ENCODE assay signal across 39 cellular contexts in genomic region chr3:54104084-54104483, GRCh38. TPM values are rescaled to one million over a fixed set of nuclear protein-coding genes. Genes with fewer than 3 reads are reported as not detected.
"Had no signal": no experiment of that assay in that cellular context is flagged by ENCODE, and none has a peak within 500 bp of the region (broad histone marks: within the 10 kb centered on the region; RNA-seq: fewer than 3 reads in every experiment).

No MANE protein-coding gene starts in this region.

- H3K4me3 ChIP-seq: adrenal gland, ascending aorta, body of pancreas, breast epithelium, cardiac muscle cell had no signal

- H3K27me3 Mint-ChIP-seq: activated naive CD4-positive, alpha-beta T cell treated with anti-CD3 and anti-CD28 coated beads, Interleukin-2, amount 10 ng/mL, durations not matched to agents 7 days and 5 days; central memory CD8-positive, alpha-beta T cell had no signal

- H3K27ac Mint-ChIP-seq: activated naive CD4-positive, alpha-beta T cell treated with anti-CD3 and anti-CD28 coated beads for 36 hours; activated naive CD4-positive, alpha-beta T cell treated with anti-CD3 and anti-CD28 coated beads, Interleukin-2, amount 10 ng/mL, durations not matched to agents 7 days and 5 days; activated naive CD4-positive, alpha-beta T cell treated with anti-CD3 and anti-CD28 coated beads, Interleukin-2, amount 50 U/mL, for 24 hours; activated naive CD4-positive, alpha-beta T cell treated with anti-CD3 and anti-CD28 coated beads, Interleukin-2, amount 50 U/mL, for 72 hours; activated naive CD8-positive, alpha-beta T cell; activated naive CD8-positive, alpha-beta T cell treated with anti-CD3 and anti-CD28 coated beads for 36 hours; activated naive CD8-positive, alpha-beta T cell treated with anti-CD3 and anti-CD28 coated beads, Interleukin-2, amount 10 ng/mL, durations not matched to agents 7 days and 5 days; activated naive CD8-positive, alpha-beta T cell treated with anti-CD3 and anti-CD28 coated beads, Interleukin-2, amount 50 U/mL, for 24 hours; activated T-cell treated with anti-CD3 and anti-CD28 coated beads, Interleukin-2, amount 50 U/mL, for 24 hours; activated T-cell treated with anti-CD3 and anti-CD28 coated beads, Interleukin-2, amount 50 U/mL, for 72 hours; activated T-helper 1 cell treated with anti-CD3 and anti-CD28 coated beads, Interleukin-12 subunit alpha, Interleukin-12 subunit beta, Interleukin-2, Interleukin-4 antibody, amounts not matched to agents 30 ng/mL and 10 ng/mL and 1 ng/mL, durations not matched to agents 14 hours and 24 hours and 36 hours; activated T-helper 17 cell treated with anti-CD3 and anti-CD28 coated beads, Interleukin-2, amount 50 U/mL, for 72 hours; activated T-helper 2 cell treated with anti-CD3 and anti-CD28 coated beads, Interferon-gamma antibody, Interleukin-2, Interleukin-4, amounts not matched to agents 10 μg/mL and 5 μg/mL and 100 μg/mL, durations not matched to agents 14 hours and 24 hours and 36 hours; brain had no signal

- H3K36me3 ChIP-seq: adrenal gland, ascending aorta, brain microvascular endothelial cell, breast epithelium, cardiac muscle cell had no signal

- H3K4me1 Mint-ChIP-seq: activated naive CD4-positive, alpha-beta T cell treated with anti-CD3 and anti-CD28 coated beads, Interleukin-2, amount 10 ng/mL, durations not matched to agents 7 days and 5 days; activated naive CD4-positive, alpha-beta T cell treated with anti-CD3 and anti-CD28 coated beads, Interleukin-2, amount 50 U/mL, for 24 hours; activated naive CD8-positive, alpha-beta T cell treated with anti-CD3 and anti-CD28 coated beads for 36 hours; activated naive CD8-positive, alpha-beta T cell treated with anti-CD3 and anti-CD28 coated beads, Interleukin-2, amount 10 ng/mL, durations not matched to agents 7 days and 5 days; activated naive CD8-positive, alpha-beta T cell treated with anti-CD3 and anti-CD28 coated beads, Interleukin-2, amount 50 U/mL, for 24 hours; activated T-helper 17 cell treated with anti-CD3 and anti-CD28 coated beads, Interleukin-2, amount 50 U/mL, for 72 hours; brain; central memory CD8-positive, alpha-beta T cell had no signal

- H3K36me3 Mint-ChIP-seq: activated naive CD4-positive, alpha-beta T cell treated with anti-CD3 and anti-CD28 coated beads, Interleukin-2, amount 10 ng/mL, durations not matched to agents 7 days and 5 days; activated naive CD4-positive, alpha-beta T cell treated with anti-CD3 and anti-CD28 coated beads, Interleukin-2, amount 50 U/mL, for 24 hours; activated naive CD8-positive, alpha-beta T cell; activated naive CD8-positive, alpha-beta T cell treated with anti-CD3 and anti-CD28 coated beads for 36 hours; activated naive CD8-positive, alpha-beta T cell treated with anti-CD3 and anti-CD28 coated beads, Interleukin-2, amount 10 ng/mL, durations not matched to agents 7 days and 5 days; brain had no signal

- H3K9me3 ChIP-seq: adrenal gland, ascending aorta, body of pancreas had no signal

- H3K9me3 Mint-ChIP-seq: activated naive CD4-positive, alpha-beta T cell treated with anti-CD3 and anti-CD28 coated beads, Interleukin-2, amount 10 ng/mL, durations not matched to agents 7 days and 5 days; activated naive CD4-positive, alpha-beta T cell treated with anti-CD3 and anti-CD28 coated beads, Interleukin-2, amount 50 U/mL, for 72 hours; activated naive CD8-positive, alpha-beta T cell treated with anti-CD3 and anti-CD28 coated beads, Interleukin-2, amount 10 ng/mL, durations not matched to agents 7 days and 5 days; activated T-cell treated with anti-CD3 and anti-CD28 coated beads, Interleukin-2, amount 50 U/mL, for 24 hours; activated T-cell treated with anti-CD3 and anti-CD28 coated beads, Interleukin-2, amount 50 U/mL, for 72 hours; activated T-helper 1 cell treated with anti-CD3 and anti-CD28 coated beads, Interleukin-12 subunit alpha, Interleukin-12 subunit beta, Interleukin-2, Interleukin-4 antibody, amounts not matched to agents 30 ng/mL and 10 ng/mL and 1 ng/mL, durations not matched to agents 14 hours and 24 hours and 36 hours; activated T-helper 17 cell treated with anti-CD3 and anti-CD28 coated beads, Interleukin-2, amount 50 U/mL, for 72 hours had no signal

- ATAC-seq: activated naive CD4-positive, alpha-beta T cell treated with anti-CD3 and anti-CD28 coated beads, Interleukin-2, amount 50 U/mL, for 72 hours; activated naive CD8-positive, alpha-beta T cell treated with anti-CD3 and anti-CD28 coated beads, Interleukin-2, amount 50 U/mL, for 24 hours; activated T-cell treated with anti-CD3 and anti-CD28 coated beads, Interleukin-2, amount 50 U/mL, for 4 hours; activated T-cell treated with anti-CD3 and anti-CD28 coated beads, Interleukin-2, amount 50 U/mL, for 72 hours; activated T-helper 17 cell treated with anti-CD3 and anti-CD28 coated beads, Interleukin-2, amount 50 U/mL, for 72 hours; body of pancreas had no signal

- H3K27ac ChIP-seq: adrenal gland, ascending aorta, body of pancreas, brain microvascular endothelial cell, breast epithelium, cardiac muscle cell had no signal

- H3K4me1 ChIP-seq: adrenal gland, ascending aorta, body of pancreas, breast epithelium had no signal

- H3K4me3 Mint-ChIP-seq: activated naive CD4-positive, alpha-beta T cell treated with anti-CD3 and anti-CD28 coated beads for 36 hours; activated naive CD4-positive, alpha-beta T cell treated with anti-CD3 and anti-CD28 coated beads, Interleukin-2, amount 10 ng/mL, durations not matched to agents 7 days and 5 days; activated naive CD4-positive, alpha-beta T cell treated with anti-CD3 and anti-CD28 coated beads, Interleukin-2, amount 50 U/mL, for 24 hours; activated naive CD8-positive, alpha-beta T cell; activated naive CD8-positive, alpha-beta T cell treated with anti-CD3 and anti-CD28 coated beads for 36 hours; activated naive CD8-positive, alpha-beta T cell treated with anti-CD3 and anti-CD28 coated beads, Interleukin-2, amount 10 ng/mL, durations not matched to agents 7 days and 5 days; activated naive CD8-positive, alpha-beta T cell treated with anti-CD3 and anti-CD28 coated beads, Interleukin-2, amount 50 U/mL, for 24 hours; activated T-cell treated with anti-CD3 and anti-CD28 coated beads, Interleukin-2, amount 50 U/mL, for 24 hours; activated T-cell treated with anti-CD3 and anti-CD28 coated beads, Interleukin-2, amount 50 U/mL, for 4 hours; activated T-cell treated with anti-CD3 and anti-CD28 coated beads, Interleukin-2, amount 50 U/mL, for 72 hours; activated T-helper 1 cell treated with anti-CD3 and anti-CD28 coated beads, Interleukin-12 subunit alpha, Interleukin-12 subunit beta, Interleukin-2, Interleukin-4 antibody, amounts not matched to agents 30 ng/mL and 10 ng/mL and 1 ng/mL, durations not matched to agents 14 hours and 24 hours and 36 hours; activated T-helper 17 cell treated with anti-CD3 and anti-CD28 coated beads, Interleukin-2, amount 50 U/mL, for 72 hours; brain; central memory CD8-positive, alpha-beta T cell had no signal

- DNase-seq: activated effector memory CD4-positive, alpha-beta T cell treated with anti-CD3 and anti-CD28 coated beads, Interleukin-2, amount 50 U/mL, for 16 hours; activated effector memory CD4-positive, alpha-beta T cell treated with Interleukin-2 at 50 U/mL for 16 hours; activated gamma-delta T cell; activated gamma-delta T cell treated with Interleukin-2 at 50 U/mL for 16 hours; activated naive CD4-positive, alpha-beta T cell; activated naive CD4-positive, alpha-beta T cell treated with anti-CD3 and anti-CD28 coated beads for 36 hours; activated naive CD4-positive, alpha-beta T cell treated with anti-CD3 and anti-CD28 coated beads, Interleukin-2, amount 10 ng/mL, durations not matched to agents 7 days and 5 days; activated naive CD4-positive, alpha-beta T cell treated with anti-CD3 and anti-CD28 coated beads, Interleukin-2, amount 50 U/mL, for 16 hours; activated naive CD4-positive, alpha-beta T cell treated with Interleukin-2 at 50 U/mL for 16 hours; activated naive CD8-positive, alpha-beta T cell treated with anti-CD3 and anti-CD28 coated beads for 36 hours; activated naive CD8-positive, alpha-beta T cell treated with anti-CD3 and anti-CD28 coated beads, Interleukin-2, amount 10 ng/mL, durations not matched to agents 7 days and 5 days; activated naive CD8-positive, alpha-beta T cell treated with anti-CD3 and anti-CD28 coated beads, Interleukin-2, amount 50 U/mL, for 24 hours; activated T-cell treated with anti-CD3 and anti-CD28 coated beads, Interleukin-2, amount 50 U/mL, for 1 hour; activated T-cell treated with anti-CD3 and anti-CD28 coated beads, Interleukin-2, amount 50 U/mL, for 24 hours; activated T-cell treated with anti-CD3 and anti-CD28 coated beads, Interleukin-2, amount 50 U/mL, for 4 hours; activated T-cell treated with anti-CD3 and anti-CD28 coated beads, Interleukin-2, amount 50 U/mL, for 48 hours; activated T-cell treated with anti-CD3 and anti-CD28 coated beads, Interleukin-2, amount 50 U/mL, for 72 hours; adrenal gland; amniotic stem cell; amygdala; anterior cingulate cortex; aorta; body of pancreas; brain microvascular endothelial cell; central memory CD4-positive, alpha-beta T cell; cerebellar nuclear complex had no signal

- H3K27me3 ChIP-seq: adrenal gland, ascending aorta, body of pancreas, brain microvascular endothelial cell, breast epithelium, cardiac muscle cell had no signal

RNA-seq across cellular contexts. Expression of gene CACNA2D3, which starts 18.3 kb away (rescaled TPM):
- total RNA-seq: activated naive CD4-positive, alpha-beta T cell treated with anti-CD3 and anti-CD28 coated beads for 36 hours; activated naive CD4-positive, alpha-beta T cell treated with anti-CD3 and anti-CD28 coated beads, Interleukin-2, amount 50 U/mL, for 72 hours; activated naive CD8-positive, alpha-beta T cell treated with anti-CD3 and anti-CD28 coated beads for 36 hours; activated naive CD8-positive, alpha-beta T cell treated with anti-CD3 and anti-CD28 coated beads, Interleukin-2, amount 10 ng/mL, durations not matched to agents 7 days and 5 days; activated T-cell treated with anti-CD3 and anti-CD28 coated beads, Interleukin-2, amount 50 U/mL, for 4 hours; activated T-cell treated with anti-CD3 and anti-CD28 coated beads, Interleukin-2, amount 50 U/mL, for 72 hours; activated T-helper 1 cell treated with anti-CD3 and anti-CD28 coated beads, Interleukin-12 subunit alpha, Interleukin-12 subunit beta, Interleukin-2, Interleukin-4 antibody, amounts not matched to agents 30 ng/mL and 10 ng/mL and 1 ng/mL, durations not matched to agents 14 hours and 24 hours and 36 hours; activated T-helper 17 cell treated with anti-CD3 and anti-CD28 coated beads, Interleukin-2, amount 50 U/mL, for 72 hours; activated T-helper 2 cell treated with anti-CD3 and anti-CD28 coated beads, Interferon-gamma antibody, Interleukin-2, Interleukin-4, amounts not matched to agents 10 μg/mL and 5 μg/mL and 100 μg/mL, durations not matched to agents 14 hours and 24 hours and 36 hours; ascending aorta; body of pancreas; bronchial epithelial cell; chondrocyte had no signal
